In genomic region chr20:35093245-35093884, GRCh38 we compare ENCODE assay signal across 1 cellular context.
TF ChIP-seq lines count a peak whose summit lies in the region.

No MANE protein-coding gene starts in this region.

TF ChIP-seq in HepG2, 621 proteins besides CTCF, POLR2A, EP300 and RAD21 (continued from another document and continues in another):
- TF ChIP-seq PHF21A (CRISPR knock-in tag; IDR thresholded peaks at IDR 0.05), result no peak
- 0 out of 2 replicates have a peak, but pooled peaks have one; percentile 19 for TF ChIP-seq KLF11 (CRISPR knock-in tag; IDR thresholded peaks at IDR 0.05)
- TF ChIP-seq ZMYM4 (CRISPR knock-in tag; IDR thresholded peaks at IDR 0.05), result no peak
- 0 out of 2 replicates have a peak, but pooled peaks have one; percentile 9 for TF ChIP-seq ZNF33A (CRISPR knock-in tag; IDR thresholded peaks at IDR 0.05; ENCODE audit: borderline replicate concordance)
- 0 out of 2 replicates have a peak, but pooled peaks have one; percentile 42 for TF ChIP-seq RARG (CRISPR knock-in tag; IDR thresholded peaks at IDR 0.05; ENCODE audit: low read depth)
- TF ChIP-seq ZBTB3 (CRISPR knock-in tag; IDR thresholded peaks at IDR 0.05; ENCODE audit: borderline replicate concordance, low read depth), result peak; percentile 16; the same call in 1 of the 2 replicates
- peak; percentile 82; the same call in 1 of the 2 replicates for TF ChIP-seq ZNF589 (CRISPR knock-in tag; conservative IDR thresholded peaks at IDR 0.05)
- peak; percentile 5; the same call in 1 of the 2 replicates for TF ChIP-seq ZNF780A (CRISPR knock-in tag; IDR thresholded peaks at IDR 0.05)
- no peak for TF ChIP-seq ZNF557 (CRISPR knock-in tag; IDR thresholded peaks at IDR 0.05)
- 0 out of 2 replicates have a peak, but pooled peaks have one; percentile 12 for TF ChIP-seq ZC3H4 (CRISPR knock-in tag; IDR thresholded peaks at IDR 0.05; ENCODE audit: borderline replicate concordance)
- no peak for TF ChIP-seq ZNF12 (CRISPR knock-in tag; IDR thresholded peaks at IDR 0.05)
- no peak for TF ChIP-seq ZUFSP (CRISPR knock-in tag; IDR thresholded peaks at IDR 0.05; ENCODE audit: borderline replicate concordance)
- no peak for TF ChIP-seq TBP (CRISPR knock-in tag; IDR thresholded peaks at IDR 0.05)
- TF ChIP-seq ZNF816 (CRISPR knock-in tag; IDR thresholded peaks at IDR 0.05; ENCODE audit: borderline replicate concordance), result 0 out of 2 replicates have a peak, but pooled peaks have one; percentile 21
- TF ChIP-seq ZFP82 (CRISPR knock-in tag; IDR thresholded peaks at IDR 0.05; ENCODE audit: borderline replicate concordance), result no peak
- peak; percentile 48 for TF ChIP-seq ATF7 (IDR thresholded peaks at IDR 0.05)
- TF ChIP-seq ATF7 (CRISPR knock-in tag; IDR thresholded peaks at IDR 0.05), result no peak
- TF ChIP-seq ZNF446 (CRISPR knock-in tag; IDR thresholded peaks at IDR 0.05), result no peak
- TF ChIP-seq ZZZ3 (CRISPR knock-in tag; IDR thresholded peaks at IDR 0.05; ENCODE audit: borderline replicate concordance), result no peak; the same call in 1 of the 2 replicates
- TF ChIP-seq ZNF296 (CRISPR knock-in tag; conservative IDR thresholded peaks at IDR 0.05), result no peak
- TF ChIP-seq BCL3 (CRISPR knock-in tag; IDR thresholded peaks at IDR 0.05), result no peak
- no peak for TF ChIP-seq ZNF30 (CRISPR knock-in tag; IDR thresholded peaks at IDR 0.05)
- TF ChIP-seq RCOR2 (CRISPR knock-in tag; IDR thresholded peaks at IDR 0.05), result no peak
- TF ChIP-seq ZNF781 (CRISPR knock-in tag; IDR thresholded peaks at IDR 0.05; ENCODE audit: borderline replicate concordance, not compliant biosample characterization), result peak; percentile 19
- TF ChIP-seq MXD3 (CRISPR knock-in tag; IDR thresholded peaks at IDR 0.05), result no peak
- peak; percentile 7; the same call in 1 of the 2 replicates for TF ChIP-seq CCDC6 (CRISPR knock-in tag; IDR thresholded peaks at IDR 0.05)
- TF ChIP-seq FOSL2 (CRISPR knock-in tag; IDR thresholded peaks at IDR 0.05), result peak; percentile 23; the same call in 1 of the 2 replicates
- TF ChIP-seq ZNF569 (CRISPR knock-in tag; IDR thresholded peaks at IDR 0.05; ENCODE audit: borderline replicate concordance), result 0 out of 2 replicates have a peak, but pooled peaks have one; percentile 7
- TF ChIP-seq ELK4 (CRISPR knock-in tag; IDR thresholded peaks at IDR 0.05; ENCODE audit: borderline replicate concordance), result no peak
- no peak for TF ChIP-seq NONO (IDR thresholded peaks at IDR 0.05)
- peak; percentile 8; the same call in 1 of the 2 replicates for TF ChIP-seq NONO (CRISPR knock-in tag; conservative IDR thresholded peaks at IDR 0.05)
- peak; percentile 15; the same call in 1 of the 2 replicates for TF ChIP-seq EED (CRISPR knock-in tag; IDR thresholded peaks at IDR 0.05)
- TF ChIP-seq CREB1 (IDR thresholded peaks at IDR 0.05), result peak; percentile 66
- TF ChIP-seq CREB1 (CRISPR knock-in tag; IDR thresholded peaks at IDR 0.05), result peak; percentile 68
- TF ChIP-seq SYNCRIP (IDR thresholded peaks at IDR 0.05; ENCODE audit: insufficient read depth, low read depth, low read length), result no peak
- TF ChIP-seq TOPORS (CRISPR knock-in tag; IDR thresholded peaks at IDR 0.05), result no peak
- TF ChIP-seq MEF2D (CRISPR knock-in tag; IDR thresholded peaks at IDR 0.05), result no peak
- peak; percentile 54 for TF ChIP-seq ZNF34 (CRISPR knock-in tag; IDR thresholded peaks at IDR 0.05; ENCODE audit: borderline replicate concordance)
- TF ChIP-seq HNRNPK (IDR thresholded peaks at IDR 0.05; ENCODE audit: low read depth, low read length, poor library complexity, severe bottlenecking), result no peak
- TF ChIP-seq ZNF205 (CRISPR knock-in tag; IDR thresholded peaks at IDR 0.05), result peak; percentile 15; the same call in 1 of the 2 replicates
- no peak for TF ChIP-seq HNF4A (CRISPR knock-in tag; IDR thresholded peaks at IDR 0.05)
- peak; percentile 86 for TF ChIP-seq CEBPB (IDR thresholded peaks at IDR 0.05; ENCODE audit: borderline replicate concordance, low read depth, low read length)
- TF ChIP-seq BCL6 (CRISPR knock-in tag; IDR thresholded peaks at IDR 0.05), result no peak
- no peak for TF ChIP-seq MEIS1 (CRISPR knock-in tag; IDR thresholded peaks at IDR 0.05; ENCODE audit: borderline replicate concordance)
- 0 out of 2 replicates have a peak, but pooled peaks have one; percentile 12 for TF ChIP-seq ARHGAP35 (CRISPR knock-in tag; IDR thresholded peaks at IDR 0.05; ENCODE audit: borderline replicate concordance)
- no peak for TF ChIP-seq ZNF253 (CRISPR knock-in tag; IDR thresholded peaks at IDR 0.05; ENCODE audit: borderline replicate concordance)
- 0 out of 2 replicates have a peak, but pooled peaks have one; percentile 3 for TF ChIP-seq MIER2 (CRISPR knock-in tag; IDR thresholded peaks at IDR 0.05)
- no peak for TF ChIP-seq ZNF121 (CRISPR knock-in tag; IDR thresholded peaks at IDR 0.05)
- TF ChIP-seq ZFP37 (CRISPR knock-in tag; IDR thresholded peaks at IDR 0.05; ENCODE audit: borderline replicate concordance), result no peak
- TF ChIP-seq ZNF720 (CRISPR knock-in tag; IDR thresholded peaks at IDR 0.05), result no peak; the same call in 1 of the 2 replicates
- TF ChIP-seq ZNF136 (CRISPR knock-in tag; IDR thresholded peaks at IDR 0.05; ENCODE audit: low read depth), result no peak
- TF ChIP-seq ZNF549 (CRISPR knock-in tag; IDR thresholded peaks at IDR 0.05), result no peak
- TF ChIP-seq HOXD1 (CRISPR knock-in tag; IDR thresholded peaks at IDR 0.05), result no peak
- peak; percentile 10 for TF ChIP-seq PHF5A (CRISPR knock-in tag; IDR thresholded peaks at IDR 0.05; ENCODE audit: low read depth, unreplicated experiment)
- peak; percentile 77; the same call in 1 of the 2 replicates for TF ChIP-seq HOXA9 (CRISPR knock-in tag; IDR thresholded peaks at IDR 0.05; ENCODE audit: borderline replicate concordance)
- no peak for TF ChIP-seq STAT5B (CRISPR knock-in tag; IDR thresholded peaks at IDR 0.05)
- no peak for TF ChIP-seq ZNF790 (CRISPR knock-in tag; IDR thresholded peaks at IDR 0.05; ENCODE audit: borderline replicate concordance)
- 0 out of 2 replicates have a peak, but pooled peaks have one; percentile 20 for TF ChIP-seq ZNF501 (CRISPR knock-in tag; IDR thresholded peaks at IDR 0.05)
- TF ChIP-seq AHDC1 (CRISPR knock-in tag; IDR thresholded peaks at IDR 0.05; ENCODE audit: borderline replicate concordance), result peak; percentile 8
- TF ChIP-seq FIP1L1 (IDR thresholded peaks at IDR 0.05; ENCODE audit: borderline replicate concordance, insufficient read depth, low read depth, low read length), result no peak
- TF ChIP-seq NR2F6 (IDR thresholded peaks at IDR 0.05), result peak; percentile 6; the same call in 1 of the 2 replicates
- TF ChIP-seq NR2F6 (CRISPR knock-in tag; IDR thresholded peaks at IDR 0.05), result no peak
- peak; percentile 21; the same call in 1 of the 2 replicates for TF ChIP-seq ZNF383 (CRISPR knock-in tag; IDR thresholded peaks at IDR 0.05; ENCODE audit: borderline replicate concordance)
- no peak for TF ChIP-seq ATRX (CRISPR knock-in tag; IDR thresholded peaks at IDR 0.05; ENCODE audit: borderline replicate concordance)
- no peak for TF ChIP-seq PLSCR1 (CRISPR knock-in tag; IDR thresholded peaks at IDR 0.05; ENCODE audit: borderline replicate concordance)
- TF ChIP-seq PAWR (CRISPR knock-in tag; IDR thresholded peaks at IDR 0.05; ENCODE audit: borderline replicate concordance), result 0 out of 2 replicates have a peak, but pooled peaks have one; percentile 17
- TF ChIP-seq DBP (CRISPR knock-in tag; IDR thresholded peaks at IDR 0.05; ENCODE audit: not compliant biosample characterization), result no peak
- no peak; the same call in 1 of the 2 replicates for TF ChIP-seq KAT2B (IDR thresholded peaks at IDR 0.05; ENCODE audit: borderline replicate concordance, low read depth, low read length)
- 0 out of 2 replicates have a peak, but pooled peaks have one; percentile 27 for TF ChIP-seq ZNF674 (CRISPR knock-in tag; IDR thresholded peaks at IDR 0.05; ENCODE audit: low read depth)
- TF ChIP-seq TOE1 (CRISPR knock-in tag; IDR thresholded peaks at IDR 0.05), result 0 out of 2 replicates have a peak, but pooled peaks have one; percentile 4
- 0 out of 2 replicates have a peak, but pooled peaks have one; percentile 1 for TF ChIP-seq NFE2 (CRISPR knock-in tag; IDR thresholded peaks at IDR 0.05)
